ENCODE assay signal across 8 cellular contexts in genomic region chr9:31799953-31800609, GRCh38.
DNase-seq lines count a peak whose midpoint lies in the region; ATAC-seq and TF ChIP-seq lines count a peak whose summit lies in the region.

No MANE protein-coding gene starts in this region.

- TF ChIP-seq CTCF in heart left ventricle (IDR thresholded peaks at IDR 0.05) (peak in 9 of 12 donors; percentile 6 to 39 (median 27)), chondrocyte (IDR thresholded peaks at IDR 0.05) (peak; percentile 90), prostate gland (IDR thresholded peaks at IDR 0.05) (peak in 3 of 4 experiments; percentile 21 to 40 (median 32))

- H3K27ac ChIP-seq in heart left ventricle (no peak overlapping the region), prostate gland (no peak overlapping the region)

- H3K4me3 ChIP-seq in heart left ventricle: no peak overlapping the region
- H3K4me3 ChIP-seq in prostate gland: no peak overlapping the region

- no peaks in the 10 kb centered on the region for H3K36me3 ChIP-seq in heart left ventricle
- no peaks in the 10 kb centered on the region for H3K36me3 ChIP-seq in prostate gland

- H3K36me3 Mint-ChIP-seq in chondrocyte (ENCODE audit: low read depth): no peaks in the 10 kb centered on the region

- no peaks in the 10 kb centered on the region for H3K4me1 ChIP-seq in heart left ventricle
- H3K4me1 ChIP-seq in prostate gland (replicated peaks): no peaks in the 10 kb centered on the region

- no peak overlapping the region for H3K4me3 Mint-ChIP-seq in chondrocyte (ENCODE audit: unreplicated experiment)

- H3K4me1 Mint-ChIP-seq in chondrocyte (ENCODE audit: low read depth): no peaks in the 10 kb centered on the region

- ATAC-seq in heart left ventricle (no peak), Right ventricle myocardium inferior (no peak), HG03439 (IDR thresholded peaks at IDR 0.05; ENCODE audit: unreplicated experiment) (no peak), GM19324 (IDR thresholded peaks at IDR 0.05; ENCODE audit: low FRiP score, unreplicated experiment) (no peak)

- no peak for DNase-seq in heart left ventricle
- no peak for DNase-seq in Right ventricle myocardium inferior (ENCODE audit: missing footprints)
- DNase-seq in NCI-H524 (lab: John Stamatoyannopoulos, UW): peak; percentile 59 to 87
- no peak for DNase-seq in chondrocyte (ENCODE audit: low spot score)
- DNase-seq in prostate gland (ENCODE audit: low spot score): no peak
- DNase-seq in GOT3 (lab: John Stamatoyannopoulos, UW): no peak

- H3K27me3 ChIP-seq in heart left ventricle (no peaks in the 10 kb centered on the region), prostate gland (replicated peaks; ENCODE audit: insufficient read depth) (no peaks in the 10 kb centered on the region)

- H3K9me3 ChIP-seq in heart left ventricle: peaks cover 0 to 5% (median 0%) of the 10 kb centered on the region in 12 donors
- no peaks in the 10 kb centered on the region for H3K9me3 ChIP-seq in prostate gland

- peaks cover 24% of the 10 kb centered on the region for H3K27me3 Mint-ChIP-seq in chondrocyte (ENCODE audit: low read depth)

- WGBS in heart left ventricle, 4 donors: 12 to 20% (median 15%) methylated on average over 2 of the region's 2 CpGs
- WGBS in prostate gland: 44% methylated on average over 2 of the region's 2 CpGs

- H3K27ac Mint-ChIP-seq in chondrocyte (ENCODE audit: unreplicated experiment): no peak overlapping the region

- H3K9me3 Mint-ChIP-seq in chondrocyte (ENCODE audit: low read depth): peaks cover 2% of the 10 kb centered on the region

- TF ChIP-seq POLR2A in heart left ventricle (IDR thresholded peaks at IDR 0.05) (no peak), prostate gland (IDR thresholded peaks at IDR 0.05) (no peak)

- intact Hi-C loops in heart left ventricle (cut with DNase I): loop anchor here in 2 of 10 donors (10.0 kb wide), 2 partner anchors 675 to 685 kb away; no protein-coding TSS in a partner anchor
- intact Hi-C loops in Right ventricle myocardium inferior (cut with DNase I): loop anchor here (5.0 kb wide), 1 partner anchor 683 kb away; no protein-coding TSS in a partner anchor
- intact Hi-C loops in prostate gland (cut with DNase I): no loop called here

Comparison
In these comparisons a context has a peak if more than half of its experiments do, and no peak if none do; other contexts are left out.
1. DNase-seq: peak in NCI-H524 (2 of 2); none in heart left ventricle (0 of 5), Right ventricle myocardium inferior (single experiment), chondrocyte (single experiment), prostate gland (single experiment) and GOT3 (single experiment).
2. CTCF ChIP-seq: peak in every context shown above with its lines; median percentile 90 in chondrocyte; 32 in prostate gland; 27 in heart left ventricle.